24 cellular contexts compared by ENCODE assay signal in genomic region chr3:162367443-162368132, GRCh38.
DNase-seq lines count a peak whose midpoint lies in the region; ATAC-seq and TF ChIP-seq lines count a peak whose summit lies in the region.
"Had no signal": no experiment of that assay in that cellular context is flagged by ENCODE, and none has a peak within 500 bp of the region (broad histone marks: within the 10 kb centered on the region; RNA-seq: fewer than 3 reads in every experiment).

No MANE protein-coding gene starts in this region.

- no peaks in the 10 kb centered on the region for H3K9me2 ChIP-seq in PC-3 (replicated peaks; ENCODE audit: low read length)

- no peak overlapping the region for H3K4me3 ChIP-seq in PC-3 (ENCODE audit: low read length)
- H3K4me3 ChIP-seq in neuronal stem cell (ENCODE audit: low read length in 2 of 2) = no peak overlapping the region
- H3K4me3 ChIP-seq in SJCRH30 = no peak overlapping the region
- H3K4me3 ChIP-seq: BLaER1, dorsolateral prefrontal cortex, upper lobe of right lung had no signal

- no peak overlapping the region for H2BK15ac ChIP-seq in neuronal stem cell (ENCODE audit: low read length)

- H4K91ac ChIP-seq in neuronal stem cell (ENCODE audit: low read depth, low read length, poor library complexity) = no peak overlapping the region

- ATAC-seq in PC-3 (no peak), left cardiac atrium (peak; percentile 55 to 63), HG02623 (IDR thresholded peaks at IDR 0.05; ENCODE audit: unreplicated experiment) (no peak)
- ATAC-seq: natural killer cell treated with Interleukin-12 subunit alpha and Interleukin-12 subunit beta and Interleukin-15 and Interleukin-18, amount 100 ng/mL, for 72 hours; upper lobe of right lung had no signal

- TF ChIP-seq CTCF in PC-3 (conservative IDR thresholded peaks at IDR 0.05; ENCODE audit: low read depth, low read length) = no peak

- H3K4me2 ChIP-seq in PC-3 (ENCODE audit: low read length) (peak overlapping the region; percentile 55; the same call in 1 of the 2 replicates), neuronal stem cell (ENCODE audit: insufficient read depth, low read length, poor library complexity, severe bottlenecking) (no peak overlapping the region)
- H3K4me2 ChIP-seq: BLaER1 had no signal

- H3F3A ChIP-seq in PC-3 (ENCODE audit: low read length, unreplicated experiment) = no peaks in the 10 kb centered on the region

- H3K9me3 ChIP-seq in PC-3 (ENCODE audit: low read length) (no peaks in the 10 kb centered on the region), neuronal stem cell (replicated peaks in 1 of 2; ENCODE audit: control insufficient read depth in 2 of 2, insufficient read depth in 1 of 2, low read depth in 1 of 2, low read length in 2 of 2) (no peaks in the 10 kb centered on the region), SJCRH30 (replicated peaks) (no peaks in the 10 kb centered on the region)
- H3K9me3 ChIP-seq: BLaER1, upper lobe of right lung had no signal

- peak overlapping the region; percentile 29 for H3K27ac ChIP-seq in PC-3 (ENCODE audit: low read length)
- H3K27ac ChIP-seq in neuronal stem cell (replicated peaks; ENCODE audit: low read length) = no peak overlapping the region
- no peak overlapping the region for H3K27ac ChIP-seq in SJCRH30
- H3K27ac ChIP-seq: BLaER1, dorsolateral prefrontal cortex, epithelial cell of prostate, upper lobe of right lung had no signal

- H3K4ac ChIP-seq in neuronal stem cell (ENCODE audit: low read length) = no peak overlapping the region

- H3K18ac ChIP-seq in neuronal stem cell (ENCODE audit: low read length) = no peak overlapping the region

- H3K4me1 ChIP-seq in PC-3 (ENCODE audit: insufficient read depth, low read length) (peaks cover 32% of the 10 kb centered on the region), neuronal stem cell (ENCODE audit: control insufficient read depth in 2 of 2, insufficient read depth in 1 of 2, low read depth in 1 of 2, low read length in 2 of 2) (peaks cover 0 to 2% of the 10 kb centered on the region in 2 donors), SJCRH30 (no peaks in the 10 kb centered on the region)
- H3K4me1 ChIP-seq: BLaER1, upper lobe of right lung had no signal

- WGBS in neuronal stem cell (ENCODE audit: extremely low coverage in 2 of 2, insufficient read length in 2 of 2, insufficient replicate concordance in 1 of 2), 2 donors = no CpG with 5 or more reads among the region's 2 CpGs

- H2AFZ ChIP-seq in PC-3 (ENCODE audit: low read length) (0 out of 2 replicates have a peak overlapping the region, but pooled peaks have one; percentile 19), neuronal stem cell (ENCODE audit: low read length) (peak overlapping the region; percentile 52)

- no peaks in the 10 kb centered on the region for H3K79me2 ChIP-seq in PC-3 (ENCODE audit: low read length)

- intact Hi-C loops in PC-3 (cut with micrococcal nuclease) = loop anchor here (10.0 kb wide), 1 partner anchor 223 kb away; no protein-coding TSS in a partner anchor
- intact Hi-C loops in left cardiac atrium (cut with DNase I) = no loop called here

- H2AK5ac ChIP-seq in neuronal stem cell (ENCODE audit: low read depth, low read length) = no peak overlapping the region

- H3K36me3 ChIP-seq in PC-3 (ENCODE audit: low read depth, low read length) (no peaks in the 10 kb centered on the region), neuronal stem cell (replicated peaks in 1 of 2; ENCODE audit: control insufficient read depth in 2 of 2, insufficient read depth in 2 of 2, low read length in 2 of 2) (no peaks in the 10 kb centered on the region), SJCRH30 (no peaks in the 10 kb centered on the region)
- H3K36me3 ChIP-seq: BLaER1, upper lobe of right lung had no signal

- POLR2A ChIA-PET in PC-3 (lab: Charles Lee; ENCODE audit: unreplicated experiment) = no interaction called here

- H2BK5ac ChIP-seq in neuronal stem cell (ENCODE audit: low read length) = no peak overlapping the region

- H4K20me1 ChIP-seq in PC-3 (ENCODE audit: low read length) = no peaks in the 10 kb centered on the region
- H4K20me1 ChIP-seq: BLaER1 had no signal

- no peak overlapping the region for H4K8ac ChIP-seq in neuronal stem cell (ENCODE audit: low read depth, low read length)

- no peak overlapping the region for H2BK120ac ChIP-seq in neuronal stem cell (ENCODE audit: low read depth, low read length)

- CTCF ChIA-PET in PC-3 (lab: Charles Lee) = no interaction called here

- H3K9ac ChIP-seq in PC-3 (ENCODE audit: low read length) (no peak overlapping the region), neuronal stem cell (ENCODE audit: low read depth, low read length, poor library complexity) (no peak overlapping the region)
- H3K9ac ChIP-seq: BLaER1 had no signal

- H3K14ac ChIP-seq in neuronal stem cell (ENCODE audit: low read length) = no peak overlapping the region

- no TSS peak for BruUV-seq in PC-3 (replicated peaks; lab: Mats Ljungman, UMichigan)

- H3K79me1 ChIP-seq in neuronal stem cell (ENCODE audit: low read depth, low read length) = no peaks in the 10 kb centered on the region

- H3K23ac ChIP-seq in neuronal stem cell (ENCODE audit: low read depth, low read length, poor library complexity) = no peak overlapping the region

- H3K27me3 ChIP-seq in PC-3 (ENCODE audit: low read length) (no peaks in the 10 kb centered on the region), neuronal stem cell (ENCODE audit: control insufficient read depth in 3 of 3, insufficient read depth in 3 of 3, low read depth in 1 of 3, low read length in 3 of 3) (no peaks in the 10 kb centered on the region), SJCRH30 (no peaks in the 10 kb centered on the region)
- H3K27me3 ChIP-seq: BLaER1, dorsolateral prefrontal cortex, upper lobe of right lung had no signal

- no peak overlapping the region for H2BK12ac ChIP-seq in neuronal stem cell (ENCODE audit: low read length)

- peak; percentile 1 for DNase-seq in NCI-H1436 (lab: John Stamatoyannopoulos, UW)
- no peak for DNase-seq in NCI-H1436 treated with DMSO at 0.1 percent for 48 hours (lab: John Stamatoyannopoulos, UW)
- no peak for DNase-seq in PC-3
- DNase-seq in left cardiac atrium = no peak
- DNase-seq in neuronal stem cell (ENCODE audit: low spot score) = no peak
- no peak for DNase-seq in GM03348 (ENCODE audit: low spot score)
- DNase-seq in SJCRH30 = no peak
- DNase-seq: 8988T; activated CD4-positive, alpha-beta memory T cell treated with anti-CD3 and anti-CD28 coated beads, Interleukin-2, amount 10 ng/mL, durations not matched to agents 7 days and 5 days; activated CD4-positive, CD25-positive, alpha-beta regulatory T cell; activated gamma-delta T cell treated with Interleukin-2 at 50 U/mL for 16 hours; caudate nucleus; dorsolateral prefrontal cortex; EL; HFFc6; kidney glomerular epithelial cell; NK-92 treated with Interleukin-12 subunit alpha and Interleukin-12 subunit beta, amount 100 ng/mL, for 24 hours; stimulated activated CD4-positive, alpha-beta T cell treated with anti-CD3 and anti-CD28 coated beads, Interleukin-4, amount 100 ng/mL, for 1 hour; T1000; upper lobe of right lung had no signal

Comparison
In these comparisons a context has a peak if more than half of its experiments do, and no peak if none do; other contexts are left out.
1. ATAC-seq: peak in left cardiac atrium (2 of 2); none in PC-3 (single experiment) and HG02623 (single experiment).